In the genomic region with DNA sequence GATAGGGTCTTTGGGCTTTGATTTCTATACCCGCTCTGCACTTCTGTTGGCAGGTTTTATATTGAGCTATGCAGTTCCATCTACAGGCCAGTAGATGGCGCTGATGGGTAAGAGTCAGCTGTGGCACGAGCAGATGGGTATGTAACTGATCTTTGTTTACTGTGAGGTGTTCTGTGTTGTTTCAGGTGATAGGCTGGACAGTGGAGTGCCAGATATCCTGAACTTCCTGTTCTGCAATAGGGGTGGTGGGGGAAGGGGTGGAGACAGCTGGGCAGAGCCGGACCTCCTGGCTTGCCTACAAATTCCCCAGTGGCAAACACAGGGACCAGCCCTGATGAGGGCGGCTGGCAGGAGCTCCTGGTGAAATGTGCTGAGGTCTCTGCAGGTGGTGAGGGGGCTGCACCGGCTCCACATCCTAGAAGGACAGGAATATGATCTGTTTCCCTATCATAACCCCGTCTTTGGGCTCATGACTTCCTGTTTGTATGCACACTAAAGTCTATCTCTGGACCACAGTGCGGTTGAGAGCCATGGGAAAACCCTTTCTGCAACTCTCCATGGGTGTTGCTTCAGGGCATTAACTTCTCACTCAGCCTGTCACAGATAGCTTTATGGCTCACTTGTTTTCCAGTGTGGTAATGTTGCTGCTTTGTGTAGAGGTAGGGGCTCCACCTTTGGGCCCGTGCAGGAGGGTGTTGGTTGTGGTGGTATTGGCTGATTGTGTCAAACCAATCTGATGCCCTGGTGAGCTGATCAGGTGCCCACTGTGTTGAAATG, we compare ENCODE assay signal across 8 cellular contexts. TPM values are rescaled to one million over a fixed set of nuclear protein-coding genes. Genes with fewer than 3 reads are reported as not detected.
DNase-seq lines count a peak whose midpoint lies in the region; ATAC-seq and TF ChIP-seq lines count a peak whose summit lies in the region.

No MANE protein-coding gene starts in this region.

- H3K9me3 ChIP-seq in HCT116 (ENCODE audit: control insufficient read depth in 1 of 2, insufficient read depth in 1 of 2, low read depth in 1 of 2, low read length in 2 of 2) (no peaks in the 10 kb centered on the region), ascending aorta (no peaks in the 10 kb centered on the region), skeletal muscle satellite cell (replicated peaks; ENCODE audit: low read length) (no peaks in the 10 kb centered on the region)

- BruUV-seq in HCT116 (replicated peaks; lab: Mats Ljungman, UMichigan): no TSS peak

- POLR2A ChIA-PET in HCT116 (lab: Charles Lee): interaction anchor here (1.2 to 1.3 kb wide), 2 partner anchors 13 to 250 kb away, joined by 3 to 5 read pairs; partner anchors contain the start of gene FAM98B

- H3K4me2 ChIP-seq in HCT116 (ENCODE audit: low read length) (peak overlapping the region; percentile 48), skeletal muscle satellite cell (ENCODE audit: low read length) (peak overlapping the region; percentile 34)

- no peaks in the 10 kb centered on the region for H3K9me2 ChIP-seq in HCT116 (ENCODE audit: insufficient read depth)

- H4K20me1 ChIP-seq in HCT116 (ENCODE audit: insufficient read depth): no peaks in the 10 kb centered on the region

- no peak overlapping the region for H3K4me3 ChIP-seq in HCT116 (replicated peaks in 1 of 2; ENCODE audit: low read depth in 1 of 2, low read length in 2 of 2)
- H3K4me3 ChIP-seq in ascending aorta: no peak overlapping the region
- H3K4me3 ChIP-seq in skeletal muscle satellite cell (ENCODE audit: low read length): no peak overlapping the region

- intact Hi-C loops in HCT116 (cut with micrococcal nuclease): loop anchor here (1.0 kb wide), 1 partner anchor 243 kb away; no protein-coding TSS in a partner anchor
- intact Hi-C loops in ascending aorta (cut with DNase I): loop anchor here (5.0 kb wide), 1 partner anchor 252 kb away; no protein-coding TSS in a partner anchor

- H3K27me3 ChIP-seq in HCT116 (ENCODE audit: insufficient read depth, low read length): no peaks in the 10 kb centered on the region
- H3K27me3 ChIP-seq in ascending aorta: no peaks in the 10 kb centered on the region
- peaks cover 67% of the 10 kb centered on the region for H3K27me3 ChIP-seq in skeletal muscle satellite cell (ENCODE audit: control insufficient read depth, insufficient read depth, low read length)

- no peaks in the 10 kb centered on the region for H3K79me2 ChIP-seq in HCT116 (ENCODE audit: insufficient read depth, low read length)

- H3K27ac ChIP-seq in HCT116 (ENCODE audit: low read depth, low read length): no peak overlapping the region
- H3K27ac ChIP-seq in ascending aorta: no peak overlapping the region

- peaks cover 0 to 5% of the 10 kb centered on the region in 2 experiments; a peak in 1 of 4 replicates for H3K4me1 ChIP-seq in HCT116 (ENCODE audit: control insufficient read depth in 1 of 2, insufficient read depth in 2 of 2, low read length in 2 of 2)
- H3K4me1 ChIP-seq in ascending aorta: no peaks in the 10 kb centered on the region
- H3K4me1 ChIP-seq in skeletal muscle satellite cell (ENCODE audit: control insufficient read depth, insufficient read depth, low read length): no peaks in the 10 kb centered on the region

- RAD21 ChIA-PET in HCT116 (lab: Charles Lee; ENCODE audit: low non-redundant PET in 1 of 2, low total read pairs in 2 of 2, uncharacterized antibody in 2 of 2, unreplicated experiment in 2 of 2): interaction anchor here (0.7 to 2.1 kb wide), 11 partner anchors 13 to 446 kb away, joined by 3 to 8 read pairs (median 4); partner anchors contain the start of gene FAM98B (in 1 of the 2)

- no peak for TF ChIP-seq POLR2A in HCT116 (IDR thresholded peaks at IDR 0.05; ENCODE audit: borderline replicate concordance, extremely low read depth, insufficient read depth, insufficient read length)

- peak; percentile 72 for TF ChIP-seq RAD21 in HCT116 (IDR thresholded peaks at IDR 0.05; ENCODE audit: low read depth)

- no peak overlapping the region for H3K9ac ChIP-seq in HCT116 (ENCODE audit: low read length)
- no peak overlapping the region for H3K9ac ChIP-seq in skeletal muscle satellite cell (ENCODE audit: low read depth, low read length)

- CTCF ChIA-PET in HCT116 (lab: Charles Lee): interaction anchor here (0.6 to 3.6 kb wide), 37 partner anchors 8 to 444 kb away, joined by 3 to 55 read pairs (median 5); partner anchors contain the start of gene FAM98B

- TF ChIP-seq CTCF in GM12801 (IDR thresholded peaks at IDR 0.05; ENCODE audit: extremely low read depth, insufficient read length) (peak; percentile 83), HCT116 (IDR thresholded peaks at IDR 0.05 in 2 of 3, conservative IDR thresholded peaks at IDR 0.05 in 1 of 3; ENCODE audit: borderline replicate concordance in 1 of 3, insufficient read depth in 1 of 3, low read depth in 2 of 3, low read length in 2 of 3) (peak; percentile 48 to 97 (median 94); a peak in 5 of 6 replicates), ascending aorta (IDR thresholded peaks at IDR 0.05) (peak; percentile 71 to 92 (median 92))

- H2AFZ ChIP-seq in HCT116 (ENCODE audit: low read depth, low read length, poor library complexity, severe bottlenecking): peak overlapping the region; percentile 85

- H3K36me3 ChIP-seq in HCT116 (ENCODE audit: control insufficient read depth in 1 of 2, insufficient read depth in 2 of 2, low read length in 2 of 2) (no peaks in the 10 kb centered on the region), ascending aorta (no peaks in the 10 kb centered on the region), skeletal muscle satellite cell (ENCODE audit: insufficient read depth, low read length) (no peaks in the 10 kb centered on the region)

- ATAC-seq in HCT116: peak; percentile 91
- peak; percentile 91 for ATAC-seq in SK-N-SH treated with all-trans-retinoic acid at 6 μM for 48 hours
- ATAC-seq in HG03097 (IDR thresholded peaks at IDR 0.05; ENCODE audit: low FRiP score, unreplicated experiment): no peak

- DNase-seq in HCT116 (ENCODE audit: low read depth, low spot score) (peak; percentile 47), NAMALWA (ENCODE audit: low spot score) (peak; percentile 77), ascending aorta (ENCODE audit: low spot score in 2 of 2) (no peak), hippocampal formation (lab: John Stamatoyannopoulos, UW) (peak; percentile 17 to 57)

TF ChIP-seq in HCT116, 20 proteins besides CTCF, POLR2A, EP300 and RAD21 (continues in another document):
- TF ChIP-seq ATF3 (IDR thresholded peaks at IDR 0.05): no peak

TF ChIP-seq in SK-N-SH treated with all-trans-retinoic acid at 6 μM for 48 hours, 23 proteins besides CTCF, POLR2A, EP300 and RAD21:
- TF ChIP-seq OSR1 (CRISPR knock-in tag; IDR thresholded peaks at IDR 0.05) (no peak), TCF4 (CRISPR knock-in tag; IDR thresholded peaks at IDR 0.05; ENCODE audit: borderline replicate concordance) (peak; percentile 73; the same call in 1 of the 2 replicates), CSDC2 (CRISPR knock-in tag; IDR thresholded peaks at IDR 0.05) (no peak), GLIS3 (CRISPR knock-in tag; IDR thresholded peaks at IDR 0.05) (no peak)

RNA-seq across cellular contexts. Expression of gene FAM98B, which starts 13.4 kb away (rescaled TPM):
- 44.3 TPM for total RNA-seq in HCT116 (2021; ENCODE audit: unreplicated experiment)
- 9.1 and 10.3 TPM in 2 replicates for polyA plus RNA-seq in HCT116 (2012)
- total RNA-seq in ascending aorta: 6.4 TPM
- total RNA-seq in skeletal muscle satellite cell (2012; rRNA removed): 9.2 and 9.6 TPM in 2 replicates

Comparison
In these comparisons a context has a peak if more than half of its experiments do, and no peak if none do; other contexts are left out.
1. DNase-seq: peak in HCT116 (single experiment), NAMALWA (single experiment) and hippocampal formation (2 of 2); none in ascending aorta (0 of 2).
2. Peak in every context shown above with its lines, with median percentiles within 50 percentile points of each other: CTCF ChIP-seq.